Comparison of ENCODE assay signal across 3 cellular contexts in genomic region chr14:32595496-32595895, GRCh38.
TF ChIP-seq lines count a peak whose summit lies in the region.

No MANE protein-coding gene starts in this region.

TF ChIP-seq in SK-N-SH, 30 proteins besides CTCF, POLR2A, EP300 and RAD21 (continued from another document):
- TF ChIP-seq, protein P1, sequence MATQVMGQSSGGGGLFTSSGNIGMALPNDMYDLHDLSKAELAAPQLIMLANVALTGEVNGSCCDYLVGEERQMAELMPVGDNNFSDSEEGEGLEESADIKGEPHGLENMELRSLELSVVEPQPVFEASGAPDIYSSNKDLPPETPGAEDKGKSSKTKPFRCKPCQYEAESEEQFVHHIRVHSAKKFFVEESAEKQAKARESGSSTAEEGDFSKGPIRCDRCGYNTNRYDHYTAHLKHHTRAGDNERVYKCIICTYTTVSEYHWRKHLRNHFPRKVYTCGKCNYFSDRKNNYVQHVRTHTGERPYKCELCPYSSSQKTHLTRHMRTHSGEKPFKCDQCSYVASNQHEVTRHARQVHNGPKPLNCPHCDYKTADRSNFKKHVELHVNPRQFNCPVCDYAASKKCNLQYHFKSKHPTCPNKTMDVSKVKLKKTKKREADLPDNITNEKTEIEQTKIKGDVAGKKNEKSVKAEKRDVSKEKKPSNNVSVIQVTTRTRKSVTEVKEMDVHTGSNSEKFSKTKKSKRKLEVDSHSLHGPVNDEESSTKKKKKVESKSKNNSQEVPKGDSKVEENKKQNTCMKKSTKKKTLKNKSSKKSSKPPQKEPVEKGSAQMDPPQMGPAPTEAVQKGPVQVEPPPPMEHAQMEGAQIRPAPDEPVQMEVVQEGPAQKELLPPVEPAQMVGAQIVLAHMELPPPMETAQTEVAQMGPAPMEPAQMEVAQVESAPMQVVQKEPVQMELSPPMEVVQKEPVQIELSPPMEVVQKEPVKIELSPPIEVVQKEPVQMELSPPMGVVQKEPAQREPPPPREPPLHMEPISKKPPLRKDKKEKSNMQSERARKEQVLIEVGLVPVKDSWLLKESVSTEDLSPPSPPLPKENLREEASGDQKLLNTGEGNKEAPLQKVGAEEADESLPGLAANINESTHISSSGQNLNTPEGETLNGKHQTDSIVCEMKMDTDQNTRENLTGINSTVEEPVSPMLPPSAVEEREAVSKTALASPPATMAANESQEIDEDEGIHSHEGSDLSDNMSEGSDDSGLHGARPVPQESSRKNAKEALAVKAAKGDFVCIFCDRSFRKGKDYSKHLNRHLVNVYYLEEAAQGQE (IDR thresholded peaks at IDR 0.05; ENCODE audit: low read depth, low read length): no peak
- no peak for TF ChIP-seq TEAD4 (IDR thresholded peaks at IDR 0.05; ENCODE audit: borderline replicate concordance, insufficient read depth)
- no peak for TF ChIP-seq ELF1 (IDR thresholded peaks at IDR 0.05)
- TF ChIP-seq JUND (IDR thresholded peaks at IDR 0.05): no peak

TF ChIP-seq in SK-N-SH treated with all-trans-retinoic acid at 6 μM for 48 hours, 23 proteins besides CTCF, POLR2A, EP300 and RAD21 (continued from another document):
- TF ChIP-seq, protein P2, sequence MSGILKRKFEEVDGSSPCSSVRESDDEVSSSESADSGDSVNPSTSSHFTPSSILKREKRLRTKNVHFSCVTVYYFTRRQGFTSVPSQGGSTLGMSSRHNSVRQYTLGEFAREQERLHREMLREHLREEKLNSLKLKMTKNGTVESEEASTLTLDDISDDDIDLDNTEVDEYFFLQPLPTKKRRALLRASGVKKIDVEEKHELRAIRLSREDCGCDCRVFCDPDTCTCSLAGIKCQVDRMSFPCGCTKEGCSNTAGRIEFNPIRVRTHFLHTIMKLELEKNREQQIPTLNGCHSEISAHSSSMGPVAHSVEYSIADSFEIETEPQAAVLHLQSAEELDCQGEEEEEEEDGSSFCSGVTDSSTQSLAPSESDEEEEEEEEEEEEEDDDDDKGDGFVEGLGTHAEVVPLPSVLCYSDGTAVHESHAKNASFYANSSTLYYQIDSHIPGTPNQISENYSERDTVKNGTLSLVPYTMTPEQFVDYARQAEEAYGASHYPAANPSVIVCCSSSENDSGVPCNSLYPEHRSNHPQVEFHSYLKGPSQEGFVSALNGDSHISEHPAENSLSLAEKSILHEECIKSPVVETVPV (CRISPR knock-in tag; IDR thresholded peaks at IDR 0.05): no peak
- TF ChIP-seq OSR1 (CRISPR knock-in tag; IDR thresholded peaks at IDR 0.05): no peak
- TF ChIP-seq ARNTL (CRISPR knock-in tag; IDR thresholded peaks at IDR 0.05; ENCODE audit: borderline replicate concordance, low read depth): no peak
- no peak for TF ChIP-seq RARB (CRISPR knock-in tag; IDR thresholded peaks at IDR 0.05)
- TF ChIP-seq ZNF565 (CRISPR knock-in tag; conservative IDR thresholded peaks at IDR 0.05; ENCODE audit: low read depth): no peak

TF ChIP-seq in K562, 482 proteins besides CTCF, POLR2A, EP300 and RAD21 (continued from another document):
- TF ChIP-seq RREB1 (CRISPR knock-in tag; IDR thresholded peaks at IDR 0.05) (no peak), NRF1 (conservative IDR thresholded peaks at IDR 0.05 in 1 of 2, IDR thresholded peaks at IDR 0.05 in 1 of 2) (no peak), SRSF7 (optimal IDR thresholded peaks at IDR 0.05; ENCODE audit: low read depth, low read length) (no peak), ZNF277 (CRISPR knock-in tag; IDR thresholded peaks at IDR 0.05; ENCODE audit: borderline replicate concordance) (no peak), FOXK2 (conservative IDR thresholded peaks at IDR 0.05 in 1 of 2, IDR thresholded peaks at IDR 0.05 in 1 of 2; ENCODE audit: low read depth in 2 of 2) (no peak), ZNF316 (IDR thresholded peaks at IDR 0.05) (peak; percentile 80), MAFK (IDR thresholded peaks at IDR 0.05; ENCODE audit: low read length) (peak; percentile 91), HMG20B (CRISPR knock-in tag; IDR thresholded peaks at IDR 0.05) (no peak), GATAD2A (IDR thresholded peaks at IDR 0.05) (no peak), FOXJ3 (CRISPR knock-in tag; IDR thresholded peaks at IDR 0.05) (no peak), POLR2AphosphoS2 (IDR thresholded peaks at IDR 0.05; ENCODE audit: low read length) (no peak), POLR2G (IDR thresholded peaks at IDR 0.05; ENCODE audit: low read depth, low read length) (no peak), ZSCAN32 (CRISPR knock-in tag; IDR thresholded peaks at IDR 0.05) (no peak), SREBF1 (IDR thresholded peaks at IDR 0.05; ENCODE audit: borderline replicate concordance, low read depth, low read length) (no peak)
- TF ChIP-seq, protein P3, sequence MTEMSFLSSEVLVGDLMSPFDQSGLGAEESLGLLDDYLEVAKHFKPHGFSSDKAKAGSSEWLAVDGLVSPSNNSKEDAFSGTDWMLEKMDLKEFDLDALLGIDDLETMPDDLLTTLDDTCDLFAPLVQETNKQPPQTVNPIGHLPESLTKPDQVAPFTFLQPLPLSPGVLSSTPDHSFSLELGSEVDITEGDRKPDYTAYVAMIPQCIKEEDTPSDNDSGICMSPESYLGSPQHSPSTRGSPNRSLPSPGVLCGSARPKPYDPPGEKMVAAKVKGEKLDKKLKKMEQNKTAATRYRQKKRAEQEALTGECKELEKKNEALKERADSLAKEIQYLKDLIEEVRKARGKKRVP (CRISPR knock-in tag; IDR thresholded peaks at IDR 0.05): no peak
- TF ChIP-seq, protein P4, sequence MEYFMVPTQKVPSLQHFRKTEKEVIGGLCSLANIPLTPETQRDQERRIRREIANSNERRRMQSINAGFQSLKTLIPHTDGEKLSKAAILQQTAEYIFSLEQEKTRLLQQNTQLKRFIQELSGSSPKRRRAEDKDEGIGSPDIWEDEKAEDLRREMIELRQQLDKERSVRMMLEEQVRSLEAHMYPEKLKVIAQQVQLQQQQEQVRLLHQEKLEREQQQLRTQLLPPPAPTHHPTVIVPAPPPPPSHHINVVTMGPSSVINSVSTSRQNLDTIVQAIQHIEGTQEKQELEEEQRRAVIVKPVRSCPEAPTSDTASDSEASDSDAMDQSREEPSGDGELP (CRISPR knock-in tag; IDR thresholded peaks at IDR 0.05; ENCODE audit: borderline replicate concordance): no peak
- TF ChIP-seq, protein P5, sequence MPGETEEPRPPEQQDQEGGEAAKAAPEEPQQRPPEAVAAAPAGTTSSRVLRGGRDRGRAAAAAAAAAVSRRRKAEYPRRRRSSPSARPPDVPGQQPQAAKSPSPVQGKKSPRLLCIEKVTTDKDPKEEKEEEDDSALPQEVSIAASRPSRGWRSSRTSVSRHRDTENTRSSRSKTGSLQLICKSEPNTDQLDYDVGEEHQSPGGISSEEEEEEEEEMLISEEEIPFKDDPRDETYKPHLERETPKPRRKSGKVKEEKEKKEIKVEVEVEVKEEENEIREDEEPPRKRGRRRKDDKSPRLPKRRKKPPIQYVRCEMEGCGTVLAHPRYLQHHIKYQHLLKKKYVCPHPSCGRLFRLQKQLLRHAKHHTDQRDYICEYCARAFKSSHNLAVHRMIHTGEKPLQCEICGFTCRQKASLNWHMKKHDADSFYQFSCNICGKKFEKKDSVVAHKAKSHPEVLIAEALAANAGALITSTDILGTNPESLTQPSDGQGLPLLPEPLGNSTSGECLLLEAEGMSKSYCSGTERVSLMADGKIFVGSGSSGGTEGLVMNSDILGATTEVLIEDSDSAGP (CRISPR knock-in tag; IDR thresholded peaks at IDR 0.05): no peak
- TF ChIP-seq, protein P6, sequence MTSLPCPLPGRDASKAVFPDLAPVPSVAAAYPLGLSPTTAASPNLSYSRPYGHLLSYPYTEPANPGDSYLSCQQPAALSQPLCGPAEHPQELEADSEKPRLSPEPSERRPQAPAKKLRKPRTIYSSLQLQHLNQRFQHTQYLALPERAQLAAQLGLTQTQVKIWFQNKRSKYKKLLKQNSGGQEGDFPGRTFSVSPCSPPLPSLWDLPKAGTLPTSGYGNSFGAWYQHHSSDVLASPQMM (CRISPR knock-in tag; IDR thresholded peaks at IDR 0.05): no peak
- TF ChIP-seq, protein P7, sequence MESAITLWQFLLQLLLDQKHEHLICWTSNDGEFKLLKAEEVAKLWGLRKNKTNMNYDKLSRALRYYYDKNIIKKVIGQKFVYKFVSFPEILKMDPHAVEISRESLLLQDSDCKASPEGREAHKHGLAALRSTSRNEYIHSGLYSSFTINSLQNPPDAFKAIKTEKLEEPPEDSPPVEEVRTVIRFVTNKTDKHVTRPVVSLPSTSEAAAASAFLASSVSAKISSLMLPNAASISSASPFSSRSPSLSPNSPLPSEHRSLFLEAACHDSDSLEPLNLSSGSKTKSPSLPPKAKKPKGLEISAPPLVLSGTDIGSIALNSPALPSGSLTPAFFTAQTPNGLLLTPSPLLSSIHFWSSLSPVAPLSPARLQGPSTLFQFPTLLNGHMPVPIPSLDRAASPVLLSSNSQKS (CRISPR knock-in tag; IDR thresholded peaks at IDR 0.05): no peak
